Comparison of ENCODE assay signal across 28 cellular contexts in the genomic region with DNA sequence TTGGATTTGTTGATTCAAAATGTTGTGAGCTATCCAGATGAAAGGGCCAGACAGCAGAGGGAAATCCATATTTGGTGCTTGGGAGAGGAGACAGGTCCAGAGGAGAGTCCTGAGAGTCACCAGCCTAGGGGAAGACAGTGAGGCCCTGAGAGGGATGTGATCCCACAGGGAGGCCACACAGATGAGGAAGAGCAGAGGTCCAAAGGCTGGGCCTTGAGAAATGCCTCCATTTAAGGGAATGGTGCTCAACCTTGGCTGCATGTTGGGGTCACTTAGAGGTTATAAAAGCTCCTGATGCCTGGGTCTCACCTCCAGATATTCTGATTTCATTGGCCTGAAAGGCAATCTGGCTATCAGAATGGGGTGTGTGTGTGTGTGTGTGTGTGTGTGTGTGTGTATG.
DNase-seq lines count a peak whose midpoint lies in the region; ATAC-seq, FAIRE-seq and TF ChIP-seq lines count a peak whose summit lies in the region.
"Had no signal": no experiment of that assay in that cellular context is flagged by ENCODE, and none has a peak within 500 bp of the region (broad histone marks: within the 10 kb centered on the region; RNA-seq: fewer than 3 reads in every experiment).

No MANE protein-coding gene starts in this region.

- POLR2A ChIA-PET in A549 (lab: Yijun Ruan, JAX), result interaction anchor here (0.7 kb wide), 1 partner anchor 10 kb away, joined by 3 read pairs; no protein-coding TSS in a partner anchor

- H3K27me3 Mint-ChIP-seq in GM23338 (ENCODE audit: insufficient read depth, low read depth, poor library complexity) (peaks cover 5% of the 10 kb centered on the region), neural progenitor cell (ENCODE audit: insufficient read depth, low read depth) (peaks cover 5% of the 10 kb centered on the region)
- peaks cover 10% of the 10 kb centered on the region for H3K27me3 Mint-ChIP-seq in stimulated activated memory B cell treated with anti-CD40 and anti-IgM and Interleukin-4, amounts not matched to agents 10 μg/mL and 1 μg/mL and 100 μg/mL, for 72 hours
- H3K27me3 Mint-ChIP-seq: CD4-positive, CD25-positive, alpha-beta regulatory T cell had no signal

- no peaks in the 10 kb centered on the region for H3K79me2 ChIP-seq in GM23338 (replicated peaks; ENCODE audit: insufficient read depth)
- no peaks in the 10 kb centered on the region for H3K79me2 ChIP-seq in neural progenitor cell (ENCODE audit: low read depth)

- H3F3A ChIP-seq in GM23338 (replicated peaks; ENCODE audit: low read depth) (no peaks in the 10 kb centered on the region), neural progenitor cell (ENCODE audit: low read depth) (peaks cover 7% of the 10 kb centered on the region)

- H3K4me1 ChIP-seq in A549, result peaks cover 17% of the 10 kb centered on the region
- H3K4me1 ChIP-seq in GM23338 (ENCODE audit: insufficient read depth), result no peaks in the 10 kb centered on the region; the same call in 1 of the 2 replicates
- peaks cover 12% of the 10 kb centered on the region for H3K4me1 ChIP-seq in neural progenitor cell
- no peaks in the 10 kb centered on the region for H3K4me1 ChIP-seq in tibial artery
- H3K4me1 ChIP-seq: BE2C, BLaER1 had no signal

- H3K9me2 ChIP-seq in GM23338 (ENCODE audit: insufficient read depth), result no peaks in the 10 kb centered on the region

- intact Hi-C loops in tibial artery (cut with DNase I; ENCODE audit: low total_unique reads), result no loop called here

- FAIRE-seq in A549 (lab: Jason Lieb, UNC), result no peak
- FAIRE-seq: A204.1, GM12878, GM12892, GM18507 had no signal

- no peak overlapping the region for H3K9ac ChIP-seq in neural progenitor cell
- H3K9ac ChIP-seq: BLaER1 had no signal

- no peaks in the 10 kb centered on the region for H3K4me1 Mint-ChIP-seq in GM23338
- peaks cover 11% of the 10 kb centered on the region for H3K4me1 Mint-ChIP-seq in neural progenitor cell
- H3K4me1 Mint-ChIP-seq in stimulated activated memory B cell treated with anti-CD40 and anti-IgM and Interleukin-4, amounts not matched to agents 10 μg/mL and 1 μg/mL and 100 μg/mL, for 72 hours, result no peaks in the 10 kb centered on the region
- H3K4me1 Mint-ChIP-seq: CD14-positive monocyte; CD4-positive, alpha-beta memory T cell; CD8-positive, alpha-beta memory T cell had no signal

- no peak for TF ChIP-seq RAD21 in A549 (conservative IDR thresholded peaks at IDR 0.05 in 1 of 2, IDR thresholded peaks at IDR 0.05 in 1 of 2)

- no peak for TF ChIP-seq EP300 in A549 (IDR thresholded peaks at IDR 0.05)

- H3K4me3 Mint-ChIP-seq in GM23338, result no peak overlapping the region
- no peak overlapping the region for H3K4me3 Mint-ChIP-seq in neural progenitor cell
- no peak overlapping the region for H3K4me3 Mint-ChIP-seq in stimulated activated memory B cell treated with anti-CD40 and anti-IgM and Interleukin-4, amounts not matched to agents 10 μg/mL and 1 μg/mL and 100 μg/mL, for 72 hours
- H3K4me3 Mint-ChIP-seq: CD14-positive monocyte; CD4-positive, alpha-beta memory T cell; CD4-positive, CD25-positive, alpha-beta regulatory T cell; CD8-positive, alpha-beta memory T cell had no signal

- H3K9me3 Mint-ChIP-seq in GM23338 (no peaks in the 10 kb centered on the region), neural progenitor cell (peaks cover 5% of the 10 kb centered on the region)
- peaks cover 6% of the 10 kb centered on the region for H3K9me3 Mint-ChIP-seq in stimulated activated memory B cell treated with anti-CD40 and anti-IgM and Interleukin-4, amounts not matched to agents 10 μg/mL and 1 μg/mL and 100 μg/mL, for 72 hours

- 0 out of 2 replicates have a peak overlapping the region, but pooled peaks have one; percentile 43 for H2AFZ ChIP-seq in GM23338
- H2AFZ ChIP-seq in neural progenitor cell (replicated peaks), result no peak overlapping the region

- DNase-seq in A549 (ENCODE audit: low read depth in 1 of 2, low spot score in 1 of 2), result no peak
- DNase-seq in GM23338 (ENCODE audit: low spot score), result no peak
- DNase-seq in neural progenitor cell (ENCODE audit: low spot score), result no peak
- no peak for DNase-seq in tibial artery
- DNase-seq in cerebellar cortex (ENCODE audit: low spot score), result no peak
- no peak for DNase-seq in Ammon's horn (ENCODE audit: low spot score)
- DNase-seq: 8988T; AML-193; BE2C; C1 segment of cervical spinal cord; CD4-positive, alpha-beta memory T cell; CD4-positive, CD25-positive, alpha-beta regulatory T cell; CD8-positive, alpha-beta memory T cell; COR-L47; DMS 273 treated with DMSO at 0.1 percent for 48 hours; DMS153; DMS53; DMS79; DND-41; EL; GDM1 had no signal

- TF ChIP-seq POLR2A in A549 (IDR thresholded peaks at IDR 0.05; ENCODE audit: low read length), result no peak

- H3K36me3 Mint-ChIP-seq in GM23338 (ENCODE audit: low read depth) (no peaks in the 10 kb centered on the region), neural progenitor cell (no peaks in the 10 kb centered on the region)
- H3K36me3 Mint-ChIP-seq in stimulated activated memory B cell treated with anti-CD40 and anti-IgM and Interleukin-4, amounts not matched to agents 10 μg/mL and 1 μg/mL and 100 μg/mL, for 72 hours, result no peaks in the 10 kb centered on the region
- H3K36me3 Mint-ChIP-seq: CD14-positive monocyte; CD4-positive, alpha-beta memory T cell; CD4-positive, CD25-positive, alpha-beta regulatory T cell; CD8-positive, alpha-beta memory T cell had no signal

- H3K27ac ChIP-seq in A549 (0 out of 6 replicates have a peak overlapping the region, but pooled peaks of 1 of the 2 experiments have one; percentile 13), GM23338 (ENCODE audit: low read depth) (no peak overlapping the region), neural progenitor cell (no peak overlapping the region), tibial artery (no peak overlapping the region)
- H3K27ac ChIP-seq: BLaER1 had no signal

- H3K27me3 ChIP-seq in GM23338 (ENCODE audit: insufficient read depth), result no peaks in the 10 kb centered on the region
- no peaks in the 10 kb centered on the region for H3K27me3 ChIP-seq in neural progenitor cell
- no peaks in the 10 kb centered on the region for H3K27me3 ChIP-seq in tibial artery
- H3K27me3 ChIP-seq: BE2C, BLaER1 had no signal

- CTCF ChIA-PET in A549 (lab: Yijun Ruan, JAX), result interaction anchor here (0.8 to 4.4 kb wide), 6 partner anchors 8 to 84 kb away, joined by 3 to 27 read pairs (median 3); no protein-coding TSS in a partner anchor

- H3K9me3 ChIP-seq in A549 (no peaks in the 10 kb centered on the region), neural progenitor cell (ENCODE audit: low read depth) (no peaks in the 10 kb centered on the region), tibial artery (no peaks in the 10 kb centered on the region)
- H3K9me3 ChIP-seq: BE2C, BLaER1 had no signal

- H3K4me2 ChIP-seq in A549, result no peak overlapping the region
- no peak overlapping the region for H3K4me2 ChIP-seq in GM23338
- H3K4me2 ChIP-seq in neural progenitor cell, result peak overlapping the region; percentile 54
- H3K4me2 ChIP-seq: BLaER1 had no signal

- H3K4me3 ChIP-seq in A549, result no peak overlapping the region
- H3K4me3 ChIP-seq in GM23338, result no peak overlapping the region
- H3K4me3 ChIP-seq in neural progenitor cell, result no peak overlapping the region
- H3K4me3 ChIP-seq in tibial artery, result no peak overlapping the region
- H3K4me3 ChIP-seq: BLaER1, GM12878 had no signal

- H4K20me1 ChIP-seq in GM23338 (replicated peaks; ENCODE audit: insufficient read depth), result no peaks in the 10 kb centered on the region
- no peaks in the 10 kb centered on the region for H4K20me1 ChIP-seq in neural progenitor cell (ENCODE audit: low read depth)
- H4K20me1 ChIP-seq: BLaER1 had no signal

- H3K36me3 ChIP-seq in GM23338 (ENCODE audit: insufficient read depth), result no peaks in the 10 kb centered on the region
- H3K36me3 ChIP-seq in neural progenitor cell, result no peaks in the 10 kb centered on the region
- H3K36me3 ChIP-seq in tibial artery, result no peaks in the 10 kb centered on the region
- H3K36me3 ChIP-seq: BE2C, BLaER1 had no signal

- ATAC-seq in A549 (peak; percentile 31 to 47; a peak in 1 of 6 replicates), GM23338 (no peak)
- peak; percentile 47 for ATAC-seq in stimulated activated memory B cell treated with anti-CD40 and anti-IgM and Interleukin-4, amounts not matched to agents 10 μg/mL and 1 μg/mL and 100 μg/mL, for 72 hours
- ATAC-seq: GM12878 had no signal

- H3K27ac Mint-ChIP-seq in GM23338 (no peak overlapping the region), neural progenitor cell (peak overlapping the region; percentile 6)
- H3K27ac Mint-ChIP-seq in stimulated activated memory B cell treated with anti-CD40 and anti-IgM and Interleukin-4, amounts not matched to agents 10 μg/mL and 1 μg/mL and 100 μg/mL, for 72 hours, result no peak overlapping the region
- H3K27ac Mint-ChIP-seq: CD14-positive monocyte; CD4-positive, alpha-beta memory T cell; CD8-positive, alpha-beta memory T cell had no signal

- TF ChIP-seq CTCF in A549 (IDR thresholded peaks at IDR 0.05) (no peak), GM23338 (conservative IDR thresholded peaks at IDR 0.05; ENCODE audit: low read depth in 2 of 2) (no peak), neural progenitor cell (IDR thresholded peaks at IDR 0.05) (no peak), tibial artery (IDR thresholded peaks at IDR 0.05) (no peak)

TF ChIP-seq in A549, 52 proteins besides CTCF, POLR2A, EP300 and RAD21:
- TF ChIP-seq RARB (CRISPR knock-in tag; IDR thresholded peaks at IDR 0.05) (no peak), HOXB5 (CRISPR knock-in tag; IDR thresholded peaks at IDR 0.05) (no peak), SREBF2 (IDR thresholded peaks at IDR 0.05) (no peak), RNF2 (IDR thresholded peaks at IDR 0.05; ENCODE audit: borderline replicate concordance, low read depth) (no peak)

TF ChIP-seq in GM23338, 12 proteins besides CTCF, POLR2A, EP300 and RAD21 (continues in another document):
- TF ChIP-seq JUNB (IDR thresholded peaks at IDR 0.05; ENCODE audit: unreplicated experiment) (no peak), POLR2AphosphoS5 (IDR thresholded peaks at IDR 0.05; ENCODE audit: low read depth) (no peak), EZH2 (IDR thresholded peaks at IDR 0.05; ENCODE audit: low read depth, unreplicated experiment) (no peak), EZH2phosphoT487 (IDR thresholded peaks at IDR 0.05; ENCODE audit: unreplicated experiment) (no peak), STAT1 (IDR thresholded peaks at IDR 0.05; ENCODE audit: unreplicated experiment) (no peak), ZNF114 (CRISPR knock-in tag; IDR thresholded peaks at IDR 0.05) (no peak), NANOG (IDR thresholded peaks at IDR 0.05; ENCODE audit: borderline replicate concordance) (no peak), ZNF331 (CRISPR knock-in tag; IDR thresholded peaks at IDR 0.05; ENCODE audit: low read depth) (no peak), CREB1 (CRISPR knock-in tag; IDR thresholded peaks at IDR 0.05; ENCODE audit: low read depth) (no peak)
